ENCODE assay signal across 26 cellular contexts in the genomic region with DNA sequence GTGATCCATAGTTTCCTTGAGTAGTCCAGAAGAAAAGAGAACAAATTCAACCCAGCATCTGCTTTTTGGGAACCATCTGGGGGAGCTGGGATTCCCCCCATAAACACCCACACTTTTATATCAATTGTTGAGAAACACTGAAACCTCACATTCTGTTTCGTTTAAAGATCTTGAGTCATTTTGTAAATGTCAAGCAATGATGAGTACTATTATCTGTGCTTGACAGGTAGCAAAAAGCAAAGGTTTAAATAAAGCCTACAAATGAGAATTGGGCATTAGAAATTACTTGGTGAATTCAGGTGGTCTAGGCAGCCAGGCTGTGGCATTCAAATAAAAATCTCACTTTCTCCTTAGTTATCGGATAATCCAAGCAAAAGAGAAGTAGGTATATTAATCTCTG.
"Had no signal": no experiment of that assay in that cellular context is flagged by ENCODE, and none has a peak within 500 bp of the region (broad histone marks: within the 10 kb centered on the region; RNA-seq: fewer than 3 reads in every experiment).

No MANE protein-coding gene starts in this region.

- H3K4me3 ChIP-seq: left lung, lower lobe of right lung, ovary, right atrium auricular region, right lobe of liver, smooth muscle cell, testis, thyroid gland, transverse colon, upper lobe of left lung, vagina had no signal

- H3K4me1 Mint-ChIP-seq: immature natural killer cell; naive thymus-derived CD8-positive, alpha-beta T cell had no signal

- H3K27ac ChIP-seq: left lung, lower lobe of right lung, ovary, right atrium auricular region, right lobe of liver, testis, thyroid gland, transverse colon, upper lobe of left lung, vagina had no signal

- FAIRE-seq: islet of Langerhans, kidney had no signal

- ATAC-seq: left colon; left lung; lower lobe of right lung; naive thymus-derived CD8-positive, alpha-beta T cell; right lobe of liver had no signal

- H3K36me3 ChIP-seq: left lung, lower lobe of right lung, ovary, right atrium auricular region, right lobe of liver, thyroid gland, transverse colon, upper lobe of left lung, vagina had no signal

- H3K9me3 ChIP-seq: left lung, lower lobe of right lung, ovary, right atrium auricular region, right lobe of liver, testis, thyroid gland, transverse colon, upper lobe of left lung, vagina had no signal

- H3K9me3 Mint-ChIP-seq: immature natural killer cell; stimulated activated naive B cell treated with anti-CD40 and anti-IgM and Interleukin-4, amounts not matched to agents 10 μg/mL and 1 μg/mL and 100 μg/mL, for 72 hours had no signal

- H3K4me3 Mint-ChIP-seq: immature natural killer cell; naive thymus-derived CD8-positive, alpha-beta T cell; stimulated activated naive B cell treated with anti-CD40 and anti-IgM and Interleukin-4, amounts not matched to agents 10 μg/mL and 1 μg/mL and 100 μg/mL, for 72 hours; stimulated activated naive CD8-positive, alpha-beta T cell treated with anti-CD3 and anti-CD28 coated beads, Interleukin-15, Interleukin-2, amounts not matched to agents 100 ng/mL and 50 ng/mL, for 24 hours had no signal

- H3K36me3 Mint-ChIP-seq: immature natural killer cell; naive thymus-derived CD8-positive, alpha-beta T cell; stimulated activated naive B cell treated with anti-CD40 and anti-IgM and Interleukin-4, amounts not matched to agents 10 μg/mL and 1 μg/mL and 100 μg/mL, for 72 hours had no signal

- H3K27me3 ChIP-seq: left lung, ovary, right atrium auricular region, right lobe of liver, testis, thyroid gland, upper lobe of left lung, vagina had no signal

- DNase-seq: hypothalamus; immature natural killer cell; kidney; left colon; left lung; lower lobe of right lung; mammary epithelial cell; mesenchymal stem cell; naive thymus-derived CD8-positive, alpha-beta T cell; ovary; right lobe of liver; stimulated activated CD4-positive, alpha-beta T cell treated with anti-CD3 and anti-CD28 coated beads, Interleukin-1b, Interleukin-23, amount 100 ng/mL, for 48 hours; stimulated activated CD4-positive, alpha-beta T cell treated with anti-CD3 and anti-CD28 coated beads, Interleukin-2, amount 100 ng/mL, for 48 hours; stimulated activated CD4-positive, alpha-beta T cell treated with anti-CD3 and anti-CD28 coated beads, Interleukin-4, amount 100 ng/mL, for 4 hours; stimulated activated CD8-positive, alpha-beta memory T cell treated with anti-CD3 and anti-CD28 coated beads, Interleukin-4, amount 100 ng/mL, for 48 hours; stimulated activated naive B cell treated with anti-CD40 and anti-IgM and Interleukin-4, amounts not matched to agents 10 μg/mL and 1 μg/mL and 100 μg/mL, for 72 hours; testis; thyroid gland; transverse colon; upper lobe of left lung had no signal

- H3K4me1 ChIP-seq: right lobe of liver, testis had no signal

- H3K27ac Mint-ChIP-seq: immature natural killer cell; naive thymus-derived CD8-positive, alpha-beta T cell; progenitor cell of endocrine pancreas; stimulated activated naive B cell treated with anti-CD40 and anti-IgM and Interleukin-4, amounts not matched to agents 10 μg/mL and 1 μg/mL and 100 μg/mL, for 72 hours; stimulated activated naive CD8-positive, alpha-beta T cell treated with anti-CD3 and anti-CD28 coated beads, Interleukin-15, Interleukin-2, amounts not matched to agents 100 ng/mL and 50 ng/mL, for 24 hours had no signal

- H3K4me2 ChIP-seq: smooth muscle cell had no signal
